Comparison of ENCODE assay signal across 3 cellular contexts in the genomic region with DNA sequence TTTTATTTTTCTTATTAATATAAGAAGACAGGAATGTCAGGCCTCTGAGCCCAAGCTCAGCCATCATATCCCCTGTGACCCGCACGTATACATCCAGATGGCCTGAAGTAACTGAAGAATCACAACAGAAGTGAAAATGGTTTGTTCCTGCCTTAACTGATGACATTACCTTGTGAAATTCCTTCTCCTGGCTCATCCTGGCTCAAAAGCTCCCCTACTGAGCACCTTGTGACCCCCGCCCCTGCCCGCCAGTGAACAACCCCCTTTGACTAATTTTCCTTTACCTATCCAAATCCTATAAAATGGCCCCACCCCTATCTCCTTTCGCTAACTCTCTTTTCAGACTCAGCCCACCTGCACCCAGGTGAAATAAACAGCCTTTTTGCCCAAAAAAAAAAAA.
DNase-seq lines count a peak whose midpoint lies in the region; TF ChIP-seq lines count a peak whose summit lies in the region.
"Not testable (repeated sequence)": the region's sequence is repeated elsewhere in the genome, so short reads cannot be mapped to it uniquely, and the experiment has no call there.

No MANE protein-coding gene starts in this region.

- H3K36me3 Mint-ChIP-seq in endodermal cell (ENCODE audit: low read depth); neural progenitor cell: not testable (repeated sequence)

- H3K18ac ChIP-seq in mesendoderm (ENCODE audit: low read length), result not testable (repeated sequence)

- H3K4me3 ChIP-seq in endodermal cell (ENCODE audit: low read length); mesendoderm (ENCODE audit: low read length); neural progenitor cell: not testable (repeated sequence)

- not testable (repeated sequence) for H3K4ac ChIP-seq in mesendoderm (ENCODE audit: low read depth, low read length)

- DNase-seq in endodermal cell (peak; percentile 53), mesendoderm (peak; percentile 58)
- not testable (repeated sequence) for DNase-seq in neural progenitor cell (ENCODE audit: low spot score)

- H3K23ac ChIP-seq in mesendoderm (ENCODE audit: low read length), result not testable (repeated sequence)

- H3K79me1 ChIP-seq in mesendoderm (ENCODE audit: low read length), result not testable (repeated sequence)

- H3K79me2 ChIP-seq in mesendoderm (ENCODE audit: control insufficient read depth, insufficient read depth, low read length); neural progenitor cell (ENCODE audit: low read depth): not testable (repeated sequence)

- not testable (repeated sequence) for H2BK15ac ChIP-seq in mesendoderm (replicated peaks; ENCODE audit: low read depth)

- not testable (repeated sequence) for H3K9me3 Mint-ChIP-seq in endodermal cell, neural progenitor cell

- 52% methylated on average over 5 of the region's 5 CpGs; no CpG with 5 or more reads in 1 of the 2 experiments for WGBS in endodermal cell (ENCODE audit: insufficient coverage in 1 of 2, insufficient read length in 1 of 2), 2 experiments
- WGBS in mesendoderm (ENCODE audit: extremely low coverage, insufficient coverage, low lambda C conversion rate), result no CpG with 5 or more reads among the region's 5 CpGs

- not testable (repeated sequence) for H3K9me3 ChIP-seq in endodermal cell (ENCODE audit: control insufficient read depth, low read length); neural progenitor cell (ENCODE audit: low read depth)

- H2AFZ ChIP-seq in neural progenitor cell (replicated peaks), result not testable (repeated sequence)

- not testable (repeated sequence) for H4K20me1 ChIP-seq in neural progenitor cell (ENCODE audit: low read depth)

- H4K8ac ChIP-seq in mesendoderm (ENCODE audit: low read depth, low read length), result not testable (repeated sequence)

- not testable (repeated sequence) for H3K4me1 ChIP-seq in endodermal cell (ENCODE audit: control insufficient read depth, insufficient read depth, low read length); mesendoderm (ENCODE audit: control insufficient read depth, low read depth, low read length); neural progenitor cell

- H2AK5ac ChIP-seq in mesendoderm (ENCODE audit: low read length), result not testable (repeated sequence)

- H3K4me3 Mint-ChIP-seq in endodermal cell, result peak overlapping the region; percentile 15
- H3K4me3 Mint-ChIP-seq in neural progenitor cell, result not testable (repeated sequence)

- not testable (repeated sequence) for TF ChIP-seq CTCF in endodermal cell (conservative IDR thresholded peaks at IDR 0.05); neural progenitor cell (IDR thresholded peaks at IDR 0.05)

- H2BK5ac ChIP-seq in mesendoderm (ENCODE audit: low read length), result not testable (repeated sequence)

- H3K27me3 ChIP-seq in endodermal cell (ENCODE audit: control insufficient read depth, insufficient read depth, low read length, poor library complexity, severe bottlenecking); mesendoderm (ENCODE audit: insufficient read depth, low read length, poor library complexity); neural progenitor cell: not testable (repeated sequence)

- not testable (repeated sequence) for H3K4me2 ChIP-seq in mesendoderm (ENCODE audit: low read length); neural progenitor cell

- H3K9ac ChIP-seq in endodermal cell (ENCODE audit: extremely low read depth, low read length, poor library complexity, severe bottlenecking); mesendoderm (ENCODE audit: low read length); neural progenitor cell: not testable (repeated sequence)

- H4K5ac ChIP-seq in mesendoderm (ENCODE audit: low read length), result not testable (repeated sequence)

- not testable (repeated sequence) for H3K56ac ChIP-seq in mesendoderm (ENCODE audit: low read length)

- not testable (repeated sequence) for H2BK120ac ChIP-seq in mesendoderm (ENCODE audit: low read depth, low read length)

- H3K27ac Mint-ChIP-seq in endodermal cell, result peak overlapping the region; percentile 92
- H3K27ac Mint-ChIP-seq in neural progenitor cell, result peak overlapping the region; percentile 14

- not testable (repeated sequence) for H3K36me3 ChIP-seq in endodermal cell (ENCODE audit: control insufficient read depth, insufficient read depth, low read length); mesendoderm (ENCODE audit: control insufficient read depth, insufficient read depth, low read length); neural progenitor cell

- H3K4me1 Mint-ChIP-seq in endodermal cell (peaks cover 26% of the 10 kb centered on the region), neural progenitor cell (peaks cover 28% of the 10 kb centered on the region)

- not testable (repeated sequence) for H3K27me3 Mint-ChIP-seq in endodermal cell (ENCODE audit: insufficient read depth); neural progenitor cell (ENCODE audit: insufficient read depth, low read depth)

- H3F3A ChIP-seq in neural progenitor cell (ENCODE audit: low read depth), result not testable (repeated sequence)

- not testable (repeated sequence) for H3K27ac ChIP-seq in endodermal cell (ENCODE audit: low read depth, low read length); mesendoderm (ENCODE audit: low read depth, low read length); neural progenitor cell
